Comparison of ENCODE assay signal across 17 cellular contexts in the genomic region with DNA sequence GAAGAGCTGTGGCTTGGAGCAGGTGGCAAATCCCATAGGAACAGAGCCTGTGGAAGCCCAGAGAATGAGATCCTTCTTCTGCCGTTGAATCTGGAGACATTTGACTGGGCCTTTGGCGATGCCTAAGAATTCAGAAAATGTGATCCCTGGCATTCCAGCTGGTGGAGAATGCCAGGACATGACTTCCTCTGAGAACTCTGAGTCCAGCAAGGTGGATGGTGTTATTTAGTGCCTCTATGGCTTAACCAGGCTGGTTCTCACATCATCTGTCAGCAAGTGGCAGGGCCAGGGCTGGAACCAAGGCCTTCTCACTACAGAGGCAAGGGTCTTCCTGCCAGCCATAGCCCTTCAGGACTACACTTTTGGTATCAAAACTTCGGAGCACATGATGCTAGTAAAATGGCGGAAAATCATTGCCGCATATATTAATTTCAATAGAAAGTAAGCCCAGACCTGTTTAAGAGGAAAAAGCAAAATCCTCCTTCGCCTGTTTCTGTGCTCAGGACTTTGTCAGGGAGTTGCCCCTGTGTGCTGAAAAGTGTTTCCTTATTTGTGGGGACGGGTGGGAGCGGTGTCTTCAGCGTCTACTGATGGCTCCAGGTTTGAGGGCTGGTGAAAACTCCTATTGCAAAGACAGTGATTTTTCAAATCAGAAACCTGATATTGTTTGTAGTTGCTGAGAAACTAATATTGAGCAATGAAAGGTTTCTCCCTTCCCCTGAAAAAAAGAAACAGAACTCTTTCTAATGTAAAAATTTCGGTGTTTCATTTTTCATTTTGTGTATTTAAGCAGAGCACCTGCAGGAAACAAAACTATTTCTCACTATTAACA. TPM values are rescaled to one million over a fixed set of nuclear protein-coding genes. Genes with fewer than 3 reads are reported as not detected.
A peak's percentile ranks its signal among the peaks of the same experiment; 100 is the strongest.
DNase-seq lines count a peak whose midpoint lies in the region; ATAC-seq, FAIRE-seq and TF ChIP-seq lines count a peak whose summit lies in the region.
"Had no signal": no experiment of that assay in that cellular context is flagged by ENCODE, and none has a peak within 500 bp of the region (broad histone marks: within the 10 kb centered on the region; RNA-seq: fewer than 3 reads in every experiment).

No MANE protein-coding gene starts in this region.

- no peak overlapping the region for H3K9ac ChIP-seq in HepG2 (ENCODE audit: insufficient read depth, low read depth, low read length)

- H3K4me2 ChIP-seq in HepG2 (ENCODE audit: low read depth, low read length): no peak overlapping the region

- peaks cover 2 to 3% of the 10 kb centered on the region in 2 experiments; a peak in 1 of 5 replicates for H3K36me3 ChIP-seq in HepG2 (replicated peaks in 1 of 2; ENCODE audit: control insufficient read depth in 1 of 2, insufficient read depth in 2 of 2, low read length in 2 of 2)
- no peaks in the 10 kb centered on the region for H3K36me3 ChIP-seq in stomach
- H3K36me3 ChIP-seq: uterus had no signal

- intact Hi-C loops in left colon (cut with DNase I, micrococcal nuclease): no loop called here
- intact Hi-C loops in HepG2 (cut with micrococcal nuclease; ENCODE audit: unreplicated experiment): no loop called here
- intact Hi-C loops in stomach (cut with DNase I; ENCODE audit: low total_unique reads): no loop called here

- BruUV-seq in HepG2 (replicated peaks; lab: Mats Ljungman, UMichigan): no TSS peak

- TF ChIP-seq EP300 in HepG2 (IDR thresholded peaks at IDR 0.05; ENCODE audit: low read depth in 2 of 2, low read length in 2 of 2) (no peak), HepG2 (CRISPR knock-in tag; IDR thresholded peaks at IDR 0.05; ENCODE audit: borderline replicate concordance) (no peak), stomach (IDR thresholded peaks at IDR 0.05) (no peak)

- no peaks in the 10 kb centered on the region for H3K4me1 ChIP-seq in HepG2 (ENCODE audit: insufficient read depth, low read length)
- H3K4me1 ChIP-seq in stomach: peaks cover 13 to 30% (median 25%) of the 10 kb centered on the region in 4 donors
- H3K4me1 ChIP-seq: uterus had no signal

- DNase-seq in GM03348 (ENCODE audit: low spot score): peak; percentile 34
- no peak for DNase-seq in left colon
- no peak for DNase-seq in effector CD8-positive, alpha-beta T cell (lab: John Stamatoyannopoulos, UW)
- DNase-seq in HepG2 (ENCODE audit: low spot score): no peak
- DNase-seq in activated CD8-positive, alpha-beta memory T cell treated with anti-CD3 and anti-CD28 coated beads, Interleukin-2, amount 50 U/mL, for 48 hours: no peak
- no peak for DNase-seq in stomach
- DNase-seq: activated CD4-positive, CD25-positive, alpha-beta regulatory T cell; aorta; GOT3; natural killer cell; NCI-H1105 treated with DMSO at 0.1 percent for 48 hours; stimulated activated CD4-positive, alpha-beta T cell treated with anti-CD3 and anti-CD28 coated beads, Interleukin-15, amount 100 ng/mL, for 24 hours; T-cell; uterus had no signal

- FAIRE-seq in HepG2 (lab: Jason Lieb, UNC): no peak
- FAIRE-seq: colon had no signal

- H3K27ac ChIP-seq in HepG2 (ENCODE audit: extremely low read length, insufficient read depth, low read length): no peak overlapping the region
- H3K27ac ChIP-seq in stomach: peak overlapping the region in 1 of 5 donors; percentile 5
- H3K27ac ChIP-seq: uterus had no signal

- WGBS in HepG2 (ENCODE audit: low lambda C conversion rate): 64% methylated on average over 10 of the region's 10 CpGs
- WGBS in stomach, 5 donors: 82 to 85% (median 83%) methylated on average over 10 of the region's 10 CpGs

- H3K4me3 ChIP-seq in HepG2 (replicated peaks in 1 of 3; ENCODE audit: insufficient read depth in 1 of 3, low read depth in 2 of 3, low read length in 3 of 3) (no peak overlapping the region), stomach (no peak overlapping the region)
- H3K4me3 ChIP-seq: uterus had no signal

- no peaks in the 10 kb centered on the region for H4K20me1 ChIP-seq in HepG2 (ENCODE audit: insufficient read depth, low read length)

- H3K27me3 ChIP-seq in HepG2 (ENCODE audit: control insufficient read depth in 1 of 2, insufficient read depth in 2 of 2, low read length in 2 of 2) (no peaks in the 10 kb centered on the region; a peak in 2 of 5 replicates), stomach (no peaks in the 10 kb centered on the region)
- H3K27me3 ChIP-seq: uterus had no signal

- no peaks in the 10 kb centered on the region for H3K79me2 ChIP-seq in HepG2 (ENCODE audit: insufficient read depth, low read length)

- POLR2A ChIA-PET in HepG2 (lab: Yijun Ruan, JAX): no interaction called here

- H3K9me3 ChIP-seq in HepG2 (ENCODE audit: low read length): no peaks in the 10 kb centered on the region
- H3K9me3 ChIP-seq in stomach: no peaks in the 10 kb centered on the region
- H3K9me3 ChIP-seq: uterus had no signal

- no peak for TF ChIP-seq RAD21 in HepG2 (CRISPR knock-in tag; IDR thresholded peaks at IDR 0.05)

- no peak overlapping the region for H2AFZ ChIP-seq in HepG2 (ENCODE audit: low read length)

- CTCF ChIA-PET in HepG2 (lab: Yijun Ruan, JAX; ENCODE audit: low intra/inter-chr PET ratio, low total read pairs): no interaction called here

- no peak for TF ChIP-seq POLR2A in HepG2 (IDR thresholded peaks at IDR 0.05; ENCODE audit: insufficient read depth in 1 of 2, low read depth in 2 of 2, low read length in 2 of 2)
- TF ChIP-seq POLR2A in stomach (IDR thresholded peaks at IDR 0.05): no peak

- TF ChIP-seq CTCF in HepG2 (CRISPR knock-in tag; IDR thresholded peaks at IDR 0.05) (no peak), stomach (IDR thresholded peaks at IDR 0.05) (no peak)

- in situ Hi-C loops in HepG2 (cut with HindIII; ENCODE audit: extremely low pct_ligation_motif_present, low pct_unique_long_range_greater_than_20kb): no loop called here

- ATAC-seq in GM19438 (IDR thresholded peaks at IDR 0.05; ENCODE audit: low read depth, unreplicated experiment): peak; percentile 30
- peak; percentile 30 for ATAC-seq in HG03354 (IDR thresholded peaks at IDR 0.05; ENCODE audit: poor library complexity, severe bottlenecking, unreplicated experiment)
- ATAC-seq in left colon: peak; percentile 66
- no peak for ATAC-seq in HepG2
- ATAC-seq: natural killer cell, T-cell had no signal

TF ChIP-seq in HepG2, 621 proteins besides CTCF, POLR2A, EP300 and RAD21:
- TF ChIP-seq NFKB2 (CRISPR knock-in tag; IDR thresholded peaks at IDR 0.05; ENCODE audit: borderline replicate concordance): no peak
- no peak for TF ChIP-seq ZNF7 (CRISPR knock-in tag; IDR thresholded peaks at IDR 0.05)
- no peak for TF ChIP-seq RXRB (CRISPR knock-in tag; IDR thresholded peaks at IDR 0.05; ENCODE audit: borderline replicate concordance)
- no peak for TF ChIP-seq TAF1 (CRISPR knock-in tag; IDR thresholded peaks at IDR 0.05)
- TF ChIP-seq, protein P1, sequence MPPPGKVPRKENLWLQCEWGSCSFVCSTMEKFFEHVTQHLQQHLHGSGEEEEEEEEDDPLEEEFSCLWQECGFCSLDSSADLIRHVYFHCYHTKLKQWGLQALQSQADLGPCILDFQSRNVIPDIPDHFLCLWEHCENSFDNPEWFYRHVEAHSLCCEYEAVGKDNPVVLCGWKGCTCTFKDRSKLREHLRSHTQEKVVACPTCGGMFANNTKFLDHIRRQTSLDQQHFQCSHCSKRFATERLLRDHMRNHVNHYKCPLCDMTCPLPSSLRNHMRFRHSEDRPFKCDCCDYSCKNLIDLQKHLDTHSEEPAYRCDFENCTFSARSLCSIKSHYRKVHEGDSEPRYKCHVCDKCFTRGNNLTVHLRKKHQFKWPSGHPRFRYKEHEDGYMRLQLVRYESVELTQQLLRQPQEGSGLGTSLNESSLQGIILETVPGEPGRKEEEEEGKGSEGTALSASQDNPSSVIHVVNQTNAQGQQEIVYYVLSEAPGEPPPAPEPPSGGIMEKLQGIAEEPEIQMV (CRISPR knock-in tag; IDR thresholded peaks at IDR 0.05; ENCODE audit: low read depth): no peak
- TF ChIP-seq, protein P2, sequence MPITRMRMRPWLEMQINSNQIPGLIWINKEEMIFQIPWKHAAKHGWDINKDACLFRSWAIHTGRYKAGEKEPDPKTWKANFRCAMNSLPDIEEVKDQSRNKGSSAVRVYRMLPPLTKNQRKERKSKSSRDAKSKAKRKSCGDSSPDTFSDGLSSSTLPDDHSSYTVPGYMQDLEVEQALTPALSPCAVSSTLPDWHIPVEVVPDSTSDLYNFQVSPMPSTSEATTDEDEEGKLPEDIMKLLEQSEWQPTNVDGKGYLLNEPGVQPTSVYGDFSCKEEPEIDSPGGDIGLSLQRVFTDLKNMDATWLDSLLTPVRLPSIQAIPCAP (CRISPR knock-in tag; IDR thresholded peaks at IDR 0.05; ENCODE audit: low read depth): no peak
- TF ChIP-seq ZNF644 (CRISPR knock-in tag; IDR thresholded peaks at IDR 0.05; ENCODE audit: low read depth): no peak

RNA-seq across cellular contexts. Expression of a gene that starts 23.9 kb away (rescaled TPM):
- 10 to 100 TPM; 26.5 to 29.5 TPM for total RNA-seq in left colon
- total RNA-seq in HepG2 (2016; rRNA removed; fragmentation: Illumina TruSeq; extraction: Trizol): 29.1 and 32.8 TPM in 2 replicates
- total RNA-seq in HepG2 (2016; cell fraction: cytosol; rRNA removed; fragmentation: Illumina TruSeq; extraction: Trizol; ENCODE audit: low read depth): 22.6 TPM in 2 replicates
- total RNA-seq in HepG2 (2016; cell fraction: insoluble cytoplasmic fraction; rRNA removed; fragmentation: Illumina TruSeq; extraction: Trizol): 25.5 and 31.6 TPM in 2 replicates
- 56.6 and 61.9 TPM in 2 replicates for total RNA-seq in HepG2 (2016; cell fraction: membrane; rRNA removed; fragmentation: Illumina TruSeq; extraction: Trizol)
- total RNA-seq in HepG2 (2016; cell fraction: nucleus; rRNA removed; fragmentation: Illumina TruSeq; extraction: Trizol): 32.2 and 39.4 TPM in 2 replicates
- 20.2 and 22.5 TPM in 2 replicates for polyA plus RNA-seq in HepG2 (2011; rRNA removed)
- 21.7 and 22.6 TPM in 2 replicates for polyA plus RNA-seq in HepG2 (2011; cell fraction: cytosol; rRNA removed)
- 114 and 123 TPM in 2 replicates for polyA plus RNA-seq in HepG2 (2011; cell fraction: nucleus; rRNA removed)
- 26.8 and 53.2 TPM in 2 replicates for polyA plus RNA-seq in HepG2 (2012)
- polyA plus RNA-seq in HepG2 (2016; cell fraction: cytosol; fragmentation: Illumina TruSeq; extraction: Trizol; ENCODE audit: low read depth): 30.2 and 39.2 TPM in 2 replicates
- polyA plus RNA-seq in HepG2 (2016; cell fraction: insoluble cytoplasmic fraction; fragmentation: Illumina TruSeq; extraction: Trizol; ENCODE audit: low read depth): 30.2 and 36.3 TPM in 2 replicates
- polyA plus RNA-seq in HepG2 (2016; cell fraction: membrane; fragmentation: Illumina TruSeq; extraction: Trizol; ENCODE audit: low read depth): 58.4 and 62.7 TPM in 2 replicates
- 46.9 and 51.1 TPM in 2 replicates for polyA plus RNA-seq in HepG2 (2016; cell fraction: nucleus; fragmentation: Illumina TruSeq; extraction: Trizol; ENCODE audit: insufficient read depth, low read depth)
- polyA minus RNA-seq in HepG2 (2011; rRNA and poly(A)+ RNA removed; ENCODE audit: low replicate concordance): 5.3 and 29.0 TPM in 2 replicates
- 5.7 and 8.6 TPM in 2 replicates for polyA minus RNA-seq in HepG2 (2011; cell fraction: cytosol; rRNA and poly(A)+ RNA removed)
- polyA minus RNA-seq in HepG2 (2011; cell fraction: nucleus; rRNA and poly(A)+ RNA removed): 42.6 and 44.8 TPM in 2 replicates
- total RNA-seq in stomach: 100 to 1,000 TPM in 1 of 5 donors, 10 to 100 TPM in 4; 15.6 to 338 (median 31.2) TPM
- 10 to 100 TPM; 33.9 to 43.7 (median 35.7) TPM for polyA plus RNA-seq in stomach
